ENCODE assay signal across 9 cellular contexts in genomic region chr1:68229927-68230812, GRCh38. TPM values are rescaled to one million over a fixed set of nuclear protein-coding genes. Genes with fewer than 3 reads are reported as not detected.
A peak's percentile ranks its signal among the peaks of the same experiment; 100 is the strongest.
DNase-seq lines count a peak whose midpoint lies in the region; ATAC-seq and TF ChIP-seq lines count a peak whose summit lies in the region.
"Had no signal": no experiment of that assay in that cellular context is flagged by ENCODE, and none has a peak within 500 bp of the region (broad histone marks: within the 10 kb centered on the region; RNA-seq: fewer than 3 reads in every experiment).

No MANE protein-coding gene starts in this region.

- peaks cover 0 to 4% (median 0%) of the 10 kb centered on the region in 9 donors for H3K9me3 Mint-ChIP-seq in naive thymus-derived CD8-positive, alpha-beta T cell

- H3K27me3 ChIP-seq in BJ (ENCODE audit: control insufficient read depth, insufficient read depth, low read length) = no peaks in the 10 kb centered on the region
- H3K27me3 ChIP-seq in esophagus (ENCODE audit: control insufficient read depth in 1 of 2, insufficient read depth in 2 of 2, low read length in 2 of 2) = no peaks in the 10 kb centered on the region

- H3K27ac ChIP-seq in esophagus (ENCODE audit: low read depth in 2 of 2, low read length in 1 of 2) = peak overlapping the region; percentile 81 to 88

- DNase-seq in BJ (ENCODE audit: low read depth) (no peak), NCI-H2227 treated with DMSO at 0.1 percent for 48 hours (lab: John Stamatoyannopoulos, UW) (peak; percentile 75), NCI-H187 (lab: John Stamatoyannopoulos, UW) (no peak), DMS114 treated with DMSO at 0.1 percent for 48 hours (lab: John Stamatoyannopoulos, UW; ENCODE audit: unreplicated experiment) (no peak)
- no peak for DNase-seq in naive thymus-derived CD8-positive, alpha-beta T cell
- DNase-seq in activated CD8-positive, alpha-beta memory T cell treated with anti-CD3 and anti-CD28 coated beads, Interleukin-2, amount 50 U/mL, for 48 hours = no peak
- DNase-seq: NCI-H1694 treated with DMSO at 0.1 percent for 48 hours had no signal

- no peak for ATAC-seq in naive thymus-derived CD8-positive, alpha-beta T cell
- no peak for ATAC-seq in HG03457 (IDR thresholded peaks at IDR 0.05; ENCODE audit: unreplicated experiment)

- H3K4me3 Mint-ChIP-seq in naive thymus-derived CD8-positive, alpha-beta T cell = peak overlapping the region in 8 of 10 donors; percentile 7 to 77 (median 50)

- CTCF ChIA-PET in BJ (lab: Yijun Ruan, JAX) = interaction anchor here (0.5 to 3.5 kb wide), 5 partner anchors 8 to 1283 kb away, joined by 3 to 27 read pairs (median 3); no protein-coding TSS in a partner anchor

- H3K4me1 Mint-ChIP-seq in naive thymus-derived CD8-positive, alpha-beta T cell = peaks cover 3 to 22% (median 21%) of the 10 kb centered on the region in 4 donors

- H3K27ac Mint-ChIP-seq in naive thymus-derived CD8-positive, alpha-beta T cell = no peak overlapping the region

- H3K36me3 ChIP-seq in BJ (ENCODE audit: control insufficient read depth, insufficient read depth, low read length) = no peaks in the 10 kb centered on the region
- H3K36me3 ChIP-seq in esophagus (ENCODE audit: control insufficient read depth in 2 of 2, insufficient read depth in 2 of 2, low read length in 1 of 2) = no peaks in the 10 kb centered on the region

- H3K36me3 Mint-ChIP-seq in naive thymus-derived CD8-positive, alpha-beta T cell = peaks cover 0 to 6% (median 5%) of the 10 kb centered on the region in 3 donors

- POLR2A ChIA-PET in BJ (lab: Charles Lee) = no interaction called here
- POLR2A ChIA-PET in naive thymus-derived CD8-positive, alpha-beta T cell (lab: Charles Lee) = no interaction called here

- no peaks in the 10 kb centered on the region for H3K9me3 ChIP-seq in esophagus (ENCODE audit: control insufficient read depth in 2 of 2, insufficient read depth in 1 of 2, low read depth in 1 of 2, low read length in 1 of 2)

- WGBS in esophagus, 2 donors = 15 to 23% methylated on average over 14 of the region's 14 CpGs

- no peaks in the 10 kb centered on the region for H3K4me1 ChIP-seq in esophagus (ENCODE audit: control insufficient read depth in 2 of 2, insufficient read depth in 2 of 2, low read length in 1 of 2)

- H3K4me3 ChIP-seq in BJ (ENCODE audit: low read depth, low read length) = peak overlapping the region; percentile 78
- H3K4me3 ChIP-seq in esophagus (ENCODE audit: low read depth in 1 of 2, low read length in 2 of 2) = peak overlapping the region; percentile 80 to 87

- no peak for TF ChIP-seq CTCF in BJ (IDR thresholded peaks at IDR 0.05; ENCODE audit: insufficient read depth, low read depth, low read length)

- H3K27me3 Mint-ChIP-seq in naive thymus-derived CD8-positive, alpha-beta T cell = peaks cover 33 to 70% (median 57%) of the 10 kb centered on the region in 5 donors

RNA-seq across cellular contexts. Expression of gene WLS, which starts 2.2 kb away (rescaled TPM):
- 28.4 and 34.9 TPM in 2 replicates for polyA plus RNA-seq in BJ (2011; rRNA removed)
- 22.4 and 29.3 TPM in 2 replicates for polyA minus RNA-seq in BJ (2011; rRNA and poly(A)+ RNA removed)
- 10 to 100 TPM; 29.4 to 52.5 TPM for polyA plus RNA-seq in esophagus
- total RNA-seq in naive thymus-derived CD8-positive, alpha-beta T cell = not detected
- not detected for polyA plus RNA-seq in naive thymus-derived CD8-positive, alpha-beta T cell

Comparison
In these comparisons a context has a peak if more than half of its experiments do, and no peak if none do; other contexts are left out.
1. RNA of gene WLS, which starts 2.2 kb away (polyA plus RNA-seq): 29.4 to 52.5 TPM in esophagus and 28.4 to 34.9 TPM in BJ; not detected in naive thymus-derived CD8-positive, alpha-beta T cell; every median in the first group is over 10 times any median in the second.